15 cellular contexts compared by ENCODE assay signal in the genomic region with DNA sequence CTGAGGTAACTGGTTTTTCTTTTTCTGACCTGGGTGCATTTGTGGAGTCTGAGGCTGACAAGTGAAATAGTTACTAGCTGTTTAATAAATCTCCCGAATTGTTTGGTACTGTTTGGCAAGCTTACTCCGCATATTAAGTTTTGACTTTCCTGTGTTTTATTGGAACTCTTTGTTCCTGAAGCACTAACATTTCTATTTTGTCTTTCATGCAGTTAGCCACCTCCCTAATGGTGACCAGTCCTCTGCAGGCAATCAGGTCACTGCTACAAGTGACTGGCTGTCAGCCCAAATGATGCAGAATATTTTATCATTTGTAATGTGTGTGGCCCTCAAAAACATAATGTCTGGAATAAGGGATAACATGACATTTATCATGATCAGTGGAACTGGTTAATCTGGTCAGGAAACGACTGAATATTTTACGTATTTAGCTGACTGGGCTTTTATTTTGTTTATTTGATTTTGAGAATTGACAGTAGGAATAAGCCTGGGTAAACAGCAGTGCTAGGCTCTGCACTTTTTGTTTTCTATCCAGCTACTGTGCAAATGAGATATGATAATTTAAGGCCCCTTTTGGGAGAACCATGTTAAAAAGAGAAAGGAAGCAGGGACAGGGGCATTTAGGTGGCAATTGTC.
DNase-seq lines count a peak whose midpoint lies in the region; TF ChIP-seq lines count a peak whose summit lies in the region.
"Had no signal": no experiment of that assay in that cellular context is flagged by ENCODE, and none has a peak within 500 bp of the region (broad histone marks: within the 10 kb centered on the region; RNA-seq: fewer than 3 reads in every experiment).

No MANE protein-coding gene starts in this region.

- H3K79me2 ChIP-seq in OCI-LY7 (ENCODE audit: insufficient read depth, low read depth, low read length), result no peaks in the 10 kb centered on the region

- intact Hi-C loops in left ventricle myocardium inferior (cut with micrococcal nuclease), result no loop called here
- intact Hi-C loops in OCI-LY7 (cut with micrococcal nuclease; ENCODE audit: unreplicated experiment), result no loop called here

- BruUV-seq in OCI-LY7 (replicated peaks; lab: Mats Ljungman, UMichigan), result no TSS peak

- H3K9me2 ChIP-seq in OCI-LY7 (ENCODE audit: insufficient read depth, low read length), result no peaks in the 10 kb centered on the region

- H3K4me1 ChIP-seq in left ventricle myocardium inferior (peaks cover 36% of the 10 kb centered on the region), OCI-LY7 (ENCODE audit: insufficient read depth, low read length, poor library complexity, severe bottlenecking) (no peaks in the 10 kb centered on the region)

- CTCF ChIA-PET in OCI-LY7 (lab: Charles Lee; ENCODE audit: unreplicated experiment), result no interaction called here

- POLR2A ChIA-PET in OCI-LY7 (lab: Charles Lee), result interaction anchor here (1.0 kb wide), 1 partner anchor 43 kb away, joined by 3 read pairs; no protein-coding TSS in a partner anchor

- no peak overlapping the region for H2AFZ ChIP-seq in OCI-LY7 (ENCODE audit: low read length)

- H3K4me3 ChIP-seq in left ventricle myocardium inferior (no peak overlapping the region), OCI-LY7 (ENCODE audit: low read depth, low read length, poor library complexity, severe bottlenecking) (no peak overlapping the region)

- no peaks in the 10 kb centered on the region for H3K9me3 ChIP-seq in left ventricle myocardium inferior (replicated peaks)
- H3K9me3 ChIP-seq in OCI-LY7 (ENCODE audit: low read length), result no peaks in the 10 kb centered on the region

- peaks cover 66% of the 10 kb centered on the region for H3K4me1 Mint-ChIP-seq in brain

- no peak overlapping the region for H3K4me2 ChIP-seq in OCI-LY7 (ENCODE audit: low read length)

- peak overlapping the region in 2 of 5 experiments; percentile 29 to 64 for H3K4me3 Mint-ChIP-seq in brain

- peaks cover 7% of the 10 kb centered on the region; the same call in 1 of the 2 replicates for H4K20me1 ChIP-seq in OCI-LY7 (ENCODE audit: insufficient read depth, low read length)

- H3K36me3 ChIP-seq in left ventricle myocardium inferior, result no peaks in the 10 kb centered on the region
- H3K36me3 ChIP-seq in OCI-LY7 (ENCODE audit: insufficient read depth, low read length), result no peaks in the 10 kb centered on the region

- peaks cover 0 to under 1% (median 0%) of the 10 kb centered on the region in 5 experiments for H3K9me3 Mint-ChIP-seq in brain

- H3K27me3 ChIP-seq in left ventricle myocardium inferior (ENCODE audit: low read depth), result no peaks in the 10 kb centered on the region

- DNase-seq in NCI-H2029 treated with DMSO at 0.1 percent for 48 hours (lab: John Stamatoyannopoulos, UW) (peak; percentile 26), NCI-H2029 (lab: John Stamatoyannopoulos, UW) (no peak), left ventricle myocardium inferior (no peak), superior temporal gyrus (ENCODE audit: extremely low spot score) (peak; percentile 16), OCI-LY7 (ENCODE audit: low spot score) (no peak), UCSD-AML1 (lab: John Stamatoyannopoulos, UW; ENCODE audit: unreplicated experiment) (no peak), NOMO-1 treated with DMSO at 0.1 percent for 48 hours (lab: John Stamatoyannopoulos, UW; ENCODE audit: unreplicated experiment) (no peak)
- DNase-seq: COR-L47, H7, MV-4-11, NCI-H1417 treated with DMSO at 0.1 percent for 48 hours, NCI-H446 treated with DMSO at 0.1 percent for 48 hours, NCI-H748 treated with DMSO at 0.1 percent for 48 hours, SIG-M5 had no signal

- H3K36me3 Mint-ChIP-seq in brain, result peaks cover 39% of the 10 kb centered on the region

- TF ChIP-seq CTCF in brain (conservative IDR thresholded peaks at IDR 0.05), result no peak
- no peak for TF ChIP-seq CTCF in left ventricle myocardium inferior (IDR thresholded peaks at IDR 0.05; ENCODE audit: borderline replicate concordance)
- no peak for TF ChIP-seq CTCF in OCI-LY7 (conservative IDR thresholded peaks at IDR 0.05; ENCODE audit: low read length)

- H3K27ac Mint-ChIP-seq in brain, result peak overlapping the region in 3 of 5 experiments; percentile 16 to 79 (median 51)

- H3K27me3 Mint-ChIP-seq in brain, result peaks cover 5% of the 10 kb centered on the region

- H3K27ac ChIP-seq in left ventricle myocardium inferior (replicated peaks) (peak overlapping the region; percentile 20), OCI-LY7 (ENCODE audit: low read depth, low read length, poor library complexity, severe bottlenecking) (no peak overlapping the region)

Comparison
In these comparisons a context has a peak if more than half of its experiments do, and no peak if none do; other contexts are left out.
1. DNase-seq: peak in NCI-H2029 treated with DMSO at 0.1 percent for 48 hours (single experiment) and superior temporal gyrus (single experiment); none in NCI-H2029 (single experiment), left ventricle myocardium inferior (single experiment), OCI-LY7 (single experiment), UCSD-AML1 (single experiment) and NOMO-1 treated with DMSO at 0.1 percent for 48 hours (single experiment).